1 cellular context compared by ENCODE assay signal in genomic region chr3:194754091-194754490, GRCh38.
TF ChIP-seq lines count a peak whose summit lies in the region.

No MANE protein-coding gene starts in this region.

TF ChIP-seq in HCT116, 20 proteins besides CTCF, POLR2A, EP300 and RAD21 (continued from another document):
- TF ChIP-seq ZBTB33 (IDR thresholded peaks at IDR 0.05; ENCODE audit: extremely low read depth, insufficient replicate concordance, low read length), result no peak
- no peak for TF ChIP-seq ELF1 (IDR thresholded peaks at IDR 0.05; ENCODE audit: borderline replicate concordance, low read depth)
- no peak for TF ChIP-seq ATF3 (IDR thresholded peaks at IDR 0.05)
- TF ChIP-seq POLR2AphosphoS5 (IDR thresholded peaks at IDR 0.05; ENCODE audit: low read depth, low read length), result no peak
- TF ChIP-seq TCF7L2 (IDR thresholded peaks at IDR 0.05; ENCODE audit: borderline replicate concordance, extremely low read depth, insufficient read depth, insufficient read length), result no peak
- TF ChIP-seq ZFX (IDR thresholded peaks at IDR 0.05), result no peak
